Comparison of ENCODE assay signal across 25 cellular contexts in the genomic region with DNA sequence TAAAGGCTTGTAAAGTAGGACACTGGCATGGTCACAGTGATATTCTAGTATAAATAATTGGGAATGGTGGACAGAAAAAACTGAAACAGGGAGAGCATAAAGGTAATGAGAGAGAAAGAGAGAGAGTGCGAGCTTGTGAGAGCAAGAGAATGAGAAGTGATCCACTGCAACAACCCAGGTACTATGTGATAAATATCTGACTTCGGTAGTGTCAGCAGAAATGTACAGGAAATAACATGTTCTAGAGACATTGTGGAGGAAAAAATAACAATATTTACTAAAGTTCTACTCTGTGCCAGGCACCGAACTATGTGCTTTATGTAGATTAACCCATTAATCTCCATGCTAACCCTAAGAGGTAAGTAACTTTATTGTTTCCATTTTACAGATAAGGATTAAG.
A peak's percentile ranks its signal among the peaks of the same experiment; 100 is the strongest.
DNase-seq lines count a peak whose midpoint lies in the region; ATAC-seq, FAIRE-seq and TF ChIP-seq lines count a peak whose summit lies in the region.
"Had no signal": no experiment of that assay in that cellular context is flagged by ENCODE, and none has a peak within 500 bp of the region (broad histone marks: within the 10 kb centered on the region; RNA-seq: fewer than 3 reads in every experiment).

No MANE protein-coding gene starts in this region.

- H3K27me3 Mint-ChIP-seq in activated T-cell treated with anti-CD3 and anti-CD28 coated beads, Interleukin-2, amount 50 U/mL, for 72 hours (ENCODE audit: low read depth), result no peaks in the 10 kb centered on the region
- H3K27me3 Mint-ChIP-seq in Calu3 (ENCODE audit: unreplicated experiment), result no peaks in the 10 kb centered on the region
- H3K27me3 Mint-ChIP-seq: CD8-positive, alpha-beta memory T cell had no signal

- peaks cover 24% of the 10 kb centered on the region for H3K4me1 Mint-ChIP-seq in activated T-cell treated with anti-CD3 and anti-CD28 coated beads, Interleukin-2, amount 50 U/mL, for 72 hours (ENCODE audit: low read depth)
- H3K4me1 Mint-ChIP-seq in Calu3 (ENCODE audit: low read depth, unreplicated experiment), result peaks cover 64% of the 10 kb centered on the region

- TF ChIP-seq EP300 in GM12878 (IDR thresholded peaks at IDR 0.05; ENCODE audit: borderline replicate concordance in 1 of 2, control insufficient read depth in 1 of 2, low read depth in 2 of 2, low read length in 2 of 2), result no peak

- H3K27ac ChIP-seq in GM12878 (ENCODE audit: control insufficient read depth, insufficient read depth) (no peak overlapping the region), spleen (no peak overlapping the region)
- H3K27ac ChIP-seq: BLaER1, Peyer's patch, SK-N-MC had no signal

- H3K36me3 ChIP-seq in GM12878 (ENCODE audit: control insufficient read depth in 2 of 2, insufficient read depth in 2 of 2, low read length in 1 of 2), result no peaks in the 10 kb centered on the region
- no peaks in the 10 kb centered on the region for H3K36me3 ChIP-seq in spleen
- H3K36me3 ChIP-seq: BLaER1, Peyer's patch had no signal

- in situ Hi-C loops in GM12878 (cut with MboI), result no loop called here

- no peak overlapping the region for H3K4me3 Mint-ChIP-seq in activated T-cell treated with anti-CD3 and anti-CD28 coated beads, Interleukin-2, amount 50 U/mL, for 72 hours
- no peak overlapping the region for H3K4me3 Mint-ChIP-seq in Calu3 (ENCODE audit: low read depth, unreplicated experiment)

- H3K9me3 Mint-ChIP-seq in activated T-cell treated with anti-CD3 and anti-CD28 coated beads, Interleukin-2, amount 50 U/mL, for 72 hours, result no peaks in the 10 kb centered on the region
- no peaks in the 10 kb centered on the region for H3K9me3 Mint-ChIP-seq in Calu3 (ENCODE audit: low read depth, unreplicated experiment)
- H3K9me3 Mint-ChIP-seq: CD8-positive, alpha-beta memory T cell had no signal

- H3K27ac Mint-ChIP-seq in activated T-cell treated with anti-CD3 and anti-CD28 coated beads, Interleukin-2, amount 50 U/mL, for 72 hours, result peak overlapping the region; percentile 46
- peak overlapping the region; percentile 2 for H3K27ac Mint-ChIP-seq in Calu3 (ENCODE audit: unreplicated experiment)

- RAD21 ChIA-PET in GM12878 (lab: Charles Lee; ENCODE audit: unreplicated experiment), result interaction anchor here (1.5 kb wide), 1 partner anchor 20 kb away, joined by 4 read pairs; no protein-coding TSS in a partner anchor

- TF ChIP-seq RAD21 in GM12878 (IDR thresholded peaks at IDR 0.05; ENCODE audit: insufficient read depth, low read depth, low read length), result no peak

- H4K20me1 ChIP-seq in GM12878 (ENCODE audit: control insufficient read depth, insufficient read depth), result no peaks in the 10 kb centered on the region
- H4K20me1 ChIP-seq: BLaER1 had no signal

- POLR2A ChIA-PET in GM12878 (lab: Charles Lee), result no interaction called here

- SMC1A ChIA-PET in GM12878 (lab: Charles Lee; ENCODE audit: uncharacterized antibody, unreplicated experiment), result no interaction called here

- FAIRE-seq in GM12878 (lab: Jason Lieb, UNC), result no peak
- FAIRE-seq: H54, K562 had no signal

- DNase-seq in activated T-cell treated with anti-CD3 and anti-CD28 coated beads, Interleukin-2, amount 50 U/mL, for 72 hours, result no peak
- DNase-seq in activated T-cell treated with anti-CD3 and anti-CD28 coated beads, Interleukin-2, amount 50 U/mL, for 1 hour, result no peak
- no peak for DNase-seq in Calu3
- DNase-seq in GM12878 (ENCODE audit: low read depth, low spot score), result no peak
- DNase-seq in spleen, result no peak
- DNase-seq in germinal center (ENCODE audit: low spot score), result no peak
- DNase-seq in erythroblast (lab: John Stamatoyannopoulos, UW), result no peak
- DNase-seq: CD8-positive, alpha-beta memory T cell; DND-41; Kasumi-1; NCI-H1092 treated with DMSO at 0.1 percent for 48 hours; NCI-H1436; NCI-H187; NCI-H2081 treated with DMSO at 0.1 percent for 48 hours; NCI-H2171; NCI-H226; NCI-H510A; NCI-H69; OCI-M1; Peyer's patch; SIG-M5 had no signal

- TF ChIP-seq POLR2A in GM12878 (IDR thresholded peaks at IDR 0.05; ENCODE audit: low read depth, low read length) (no peak), spleen (IDR thresholded peaks at IDR 0.05) (no peak), erythroblast (IDR thresholded peaks at IDR 0.05; ENCODE audit: low read length) (no peak)

- no peak overlapping the region for H3K4me2 ChIP-seq in GM12878 (ENCODE audit: control insufficient read depth, insufficient read depth)
- H3K4me2 ChIP-seq: BLaER1 had no signal

- WGBS in GM12878 (ENCODE audit: insufficient coverage, insufficient replicate concordance, low lambda C conversion rate, missing lambda C conversion rate), result 66% methylated on average over 3 of the region's 3 CpGs
- 59 to 78% (median 62%) methylated on average over 3 of the region's 3 CpGs for WGBS in spleen, 5 donors

- H3K36me3 Mint-ChIP-seq in activated T-cell treated with anti-CD3 and anti-CD28 coated beads, Interleukin-2, amount 50 U/mL, for 72 hours (ENCODE audit: insufficient read depth in 2 of 2), result no peaks in the 10 kb centered on the region
- no peaks in the 10 kb centered on the region for H3K36me3 Mint-ChIP-seq in Calu3 (ENCODE audit: insufficient read depth, unreplicated experiment)

- no peak overlapping the region for H2AFZ ChIP-seq in GM12878 (ENCODE audit: control insufficient read depth, low read depth, low read length)

- intact Hi-C loops in Calu3 (cut with micrococcal nuclease; ENCODE audit: unreplicated experiment), result no loop called here
- intact Hi-C loops in GM12878 (cut with micrococcal nuclease; ENCODE audit: unreplicated experiment), result no loop called here
- intact Hi-C loops in spleen (cut with DNase I; ENCODE audit: low total_unique reads), result no loop called here

- H3K79me2 ChIP-seq in GM12878 (ENCODE audit: control insufficient read depth, insufficient read depth, low read length), result no peaks in the 10 kb centered on the region

- H3K9me3 ChIP-seq in GM12878 (replicated peaks; ENCODE audit: control insufficient read depth, insufficient read depth, low read length) (no peaks in the 10 kb centered on the region), spleen (no peaks in the 10 kb centered on the region)
- H3K9me3 ChIP-seq: BLaER1, Peyer's patch had no signal

- ATAC-seq in activated T-cell treated with anti-CD3 and anti-CD28 coated beads, Interleukin-2, amount 50 U/mL, for 72 hours (replicated peaks in 1 of 2), result no peak
- ATAC-seq in GM12878, result peak; percentile 28; the same call in 2 of the 3 replicates
- ATAC-seq: K562 had no signal

- H3K4me3 ChIP-seq in GM12878 (no peak overlapping the region), spleen (no peak overlapping the region)
- H3K4me3 ChIP-seq: BLaER1, K562, Peyer's patch, SK-N-MC had no signal

- BruUV-seq in Calu3 (replicated peaks; lab: Mats Ljungman, UMichigan) (no TSS peak), GM12878 (replicated peaks; lab: Mats Ljungman, UMichigan) (no TSS peak)

- TF ChIP-seq CTCF in Calu3 (IDR thresholded peaks at IDR 0.05; ENCODE audit: unreplicated experiment) (no peak), GM12878 (IDR thresholded peaks at IDR 0.05 in 2 of 3, conservative IDR thresholded peaks at IDR 0.05 in 1 of 3; ENCODE audit: control insufficient read depth in 2 of 3, extremely low read depth in 1 of 3, insufficient read depth in 1 of 3, low read depth in 3 of 3, low read length in 3 of 3) (no peak), spleen (IDR thresholded peaks at IDR 0.05 in 8 of 11, conservative IDR thresholded peaks at IDR 0.05 in 3 of 11) (no peak)

- no peaks in the 10 kb centered on the region for H3K27me3 ChIP-seq in GM12878 (replicated peaks in 1 of 2; ENCODE audit: control insufficient read depth in 2 of 2, insufficient read depth in 2 of 2, low read length in 1 of 2)
- H3K27me3 ChIP-seq in spleen (replicated peaks in 1 of 7), result no peaks in the 10 kb centered on the region
- H3K27me3 ChIP-seq: BLaER1, Peyer's patch had no signal

- H3K4me1 ChIP-seq in GM12878 (ENCODE audit: control insufficient read depth, insufficient read depth, low read length), result no peaks in the 10 kb centered on the region
- H3K4me1 ChIP-seq in spleen, result no peaks in the 10 kb centered on the region
- H3K4me1 ChIP-seq: BLaER1 had no signal

- CTCF ChIA-PET in Calu3 (lab: Charles Lee), result no interaction called here
- CTCF ChIA-PET in GM12878 (lab: Yijun Ruan, JAX), result no interaction called here

- H3K9ac ChIP-seq in GM12878 (ENCODE audit: control insufficient read depth, insufficient read depth, low read length), result no peak overlapping the region
- H3K9ac ChIP-seq: BLaER1 had no signal

TF ChIP-seq in GM12878, 131 proteins besides CTCF, POLR2A, EP300 and RAD21 (continues in another document):
- TF ChIP-seq, protein P1, sequence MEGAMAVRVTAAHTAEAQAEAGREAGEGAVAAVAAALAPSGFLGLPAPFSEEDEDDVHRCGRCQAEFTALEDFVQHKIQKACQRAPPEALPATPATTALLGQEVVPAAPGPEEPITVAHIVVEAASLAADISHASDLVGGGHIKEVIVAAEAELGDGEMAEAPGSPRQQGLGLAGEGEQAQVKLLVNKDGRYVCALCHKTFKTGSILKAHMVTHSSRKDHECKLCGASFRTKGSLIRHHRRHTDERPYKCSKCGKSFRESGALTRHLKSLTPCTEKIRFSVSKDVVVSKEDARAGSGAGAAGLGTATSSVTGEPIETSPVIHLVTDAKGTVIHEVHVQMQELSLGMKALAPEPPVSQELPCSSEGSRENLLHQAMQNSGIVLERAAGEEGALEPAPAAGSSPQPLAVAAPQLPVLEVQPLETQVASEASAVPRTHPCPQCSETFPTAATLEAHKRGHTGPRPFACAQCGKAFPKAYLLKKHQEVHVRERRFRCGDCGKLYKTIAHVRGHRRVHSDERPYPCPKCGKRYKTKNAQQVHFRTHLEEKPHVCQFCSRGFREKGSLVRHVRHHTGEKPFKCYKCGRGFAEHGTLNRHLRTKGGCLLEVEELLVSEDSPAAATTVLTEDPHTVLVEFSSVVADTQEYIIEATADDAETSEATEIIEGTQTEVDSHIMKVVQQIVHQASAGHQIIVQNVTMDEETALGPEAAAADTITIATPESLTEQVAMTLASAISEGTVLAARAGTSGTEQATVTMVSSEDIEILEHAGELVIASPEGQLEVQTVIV (IDR thresholded peaks at IDR 0.05; ENCODE audit: borderline replicate concordance, partially characterized antibody), result no peak
- TF ChIP-seq EZH2 (IDR thresholded peaks at IDR 0.05; ENCODE audit: borderline replicate concordance, control insufficient read depth, low read depth, low read length), result no peak
- TF ChIP-seq CBFB (IDR thresholded peaks at IDR 0.05; ENCODE audit: low read depth), result no peak
- TF ChIP-seq SRF (IDR thresholded peaks at IDR 0.05; ENCODE audit: low read depth in 2 of 2, low read length in 2 of 2), result no peak
